ENCODE assay signal across 8 cellular contexts in the genomic region with DNA sequence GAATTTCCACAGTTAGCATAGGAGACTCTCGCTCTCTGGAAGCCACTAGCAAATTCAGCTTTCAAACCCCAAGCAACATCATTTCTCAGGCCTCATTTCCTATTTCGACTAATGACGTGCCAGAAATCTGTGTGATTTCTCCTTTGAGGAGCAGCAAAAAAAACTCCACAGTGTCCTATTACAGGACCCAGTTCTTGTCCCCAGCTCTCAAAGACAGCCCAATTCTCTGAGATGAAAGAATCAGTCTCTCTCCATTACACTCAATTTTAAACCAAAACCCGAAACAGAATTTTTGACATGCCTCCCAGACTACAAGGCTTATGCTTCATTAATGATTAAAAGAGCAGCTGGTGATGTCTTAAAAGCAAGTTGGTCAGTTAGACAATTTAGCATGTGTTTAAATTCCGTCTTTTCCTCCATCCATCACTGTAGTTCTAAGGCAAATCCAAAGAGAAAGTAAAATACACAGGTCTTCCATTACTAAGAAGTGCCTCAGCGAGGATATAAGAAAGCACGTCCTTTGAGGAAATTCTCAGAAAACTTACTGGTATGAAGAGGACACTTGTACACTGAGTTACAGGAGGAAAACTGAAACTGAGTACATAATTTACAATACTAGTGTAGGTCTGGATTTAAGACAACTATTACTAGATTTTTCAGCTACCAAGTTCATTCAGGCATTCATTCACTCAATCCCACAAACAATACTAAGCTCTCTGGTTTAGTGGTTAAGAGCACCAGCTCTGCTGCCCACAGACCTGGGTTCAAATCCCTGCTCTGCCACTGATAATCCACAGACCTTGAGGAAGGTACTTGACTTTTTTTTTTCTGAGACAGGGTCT. TPM values are rescaled to one million over a fixed set of nuclear protein-coding genes. Genes with fewer than 3 reads are reported as not detected.
DNase-seq lines count a peak whose midpoint lies in the region; ATAC-seq and TF ChIP-seq lines count a peak whose summit lies in the region.

No MANE protein-coding gene starts in this region.

- no peaks in the 10 kb centered on the region for H3K9me3 ChIP-seq in Karpas-422 (ENCODE audit: low read length)

- no peaks in the 10 kb centered on the region for H3K79me2 ChIP-seq in Karpas-422 (ENCODE audit: low read length)

- no peak overlapping the region for H3K9ac ChIP-seq in Karpas-422 (ENCODE audit: low read length)

- peak overlapping the region; percentile 78 for H3K4me3 Mint-ChIP-seq in activated T-cell treated with anti-CD3 and anti-CD28 coated beads, Interleukin-2, amount 50 U/mL, for 24 hours

- H3K4me1 Mint-ChIP-seq in activated T-cell treated with anti-CD3 and anti-CD28 coated beads, Interleukin-2, amount 50 U/mL, for 24 hours (ENCODE audit: low read depth): peaks cover 76% of the 10 kb centered on the region

- no peak for TF ChIP-seq EP300 in Ishikawa (IDR thresholded peaks at IDR 0.05; ENCODE audit: borderline replicate concordance)

- no peak overlapping the region for H3K4me2 ChIP-seq in Karpas-422 (ENCODE audit: low read depth, low read length, poor library complexity, severe bottlenecking)

- DNase-seq in activated T-cell treated with anti-CD3 and anti-CD28 coated beads, Interleukin-2, amount 50 U/mL, for 24 hours: no peak
- no peak for DNase-seq in activated T-cell treated with anti-CD3 and anti-CD28 coated beads, Interleukin-2, amount 50 U/mL, for 1 hour
- peak; percentile 49 for DNase-seq in choroid plexus epithelial cell (ENCODE audit: low read depth)
- peak; percentile 57 for DNase-seq in myocyte (ENCODE audit: low read depth)
- no peak for DNase-seq in Karpas-422

- H3K36me3 ChIP-seq in Karpas-422 (ENCODE audit: insufficient read depth, low read length): no peaks in the 10 kb centered on the region

- peaks cover 6% of the 10 kb centered on the region for H3K9me3 Mint-ChIP-seq in activated T-cell treated with anti-CD3 and anti-CD28 coated beads, Interleukin-2, amount 50 U/mL, for 24 hours

- no peaks in the 10 kb centered on the region for H3K4me1 ChIP-seq in Karpas-422 (ENCODE audit: low read length)

- ATAC-seq in GM21529 (IDR thresholded peaks at IDR 0.05; ENCODE audit: unreplicated experiment) (no peak), HG03442 (IDR thresholded peaks at IDR 0.05; ENCODE audit: unreplicated experiment) (no peak)

- H3K27ac Mint-ChIP-seq in activated T-cell treated with anti-CD3 and anti-CD28 coated beads, Interleukin-2, amount 50 U/mL, for 24 hours: peak overlapping the region; percentile 100

- no peaks in the 10 kb centered on the region for H3K27me3 ChIP-seq in Karpas-422 (ENCODE audit: low read length)

- no peaks in the 10 kb centered on the region for H3K27me3 Mint-ChIP-seq in activated T-cell treated with anti-CD3 and anti-CD28 coated beads, Interleukin-2, amount 50 U/mL, for 24 hours

- 0 out of 2 replicates have a peak, but pooled peaks cover 3% of the 10 kb centered on the region for H4K20me1 ChIP-seq in Karpas-422 (ENCODE audit: insufficient read depth, low read depth, low read length)

- no peak overlapping the region for H3K27ac ChIP-seq in Karpas-422 (ENCODE audit: low read length)

- H3K9me2 ChIP-seq in Karpas-422 (replicated peaks; ENCODE audit: insufficient read depth, low read length): no peaks in the 10 kb centered on the region

- H2AFZ ChIP-seq in Karpas-422 (ENCODE audit: low read length): no peak overlapping the region

- H3K36me3 Mint-ChIP-seq in activated T-cell treated with anti-CD3 and anti-CD28 coated beads, Interleukin-2, amount 50 U/mL, for 24 hours (ENCODE audit: low read depth): peaks cover 14% of the 10 kb centered on the region

- TF ChIP-seq RAD21 in Ishikawa (IDR thresholded peaks at IDR 0.05; ENCODE audit: low read depth): no peak

- no peak for TF ChIP-seq CTCF in choroid plexus epithelial cell (conservative IDR thresholded peaks at IDR 0.05; ENCODE audit: low read depth, low read length)

- H3K4me3 ChIP-seq in choroid plexus epithelial cell (ENCODE audit: low read depth, low read length) (peak overlapping the region; percentile 16), Karpas-422 (ENCODE audit: low read length) (no peak overlapping the region)

TF ChIP-seq in Ishikawa, 13 proteins besides CTCF, POLR2A, EP300 and RAD21:
- no peak for TF ChIP-seq TAF1 (IDR thresholded peaks at IDR 0.05; ENCODE audit: low read depth)
- 0 out of 2 replicates have a peak, but pooled peaks have one; percentile 8 for TF ChIP-seq TEAD4 (IDR thresholded peaks at IDR 0.05)
- no peak for TF ChIP-seq YY1 (IDR thresholded peaks at IDR 0.05; ENCODE audit: low read depth)

RNA-seq across cellular contexts. Expression of a gene that starts 12.5 kb away (rescaled TPM):
- total RNA-seq in myocyte: 100 and 178 TPM in 2 replicates
- polyA plus RNA-seq in myocyte (2012): 104 TPM
- 6.0 and 6.4 TPM in 2 replicates for total RNA-seq in Karpas-422 (2014; rRNA removed; shearing (Covaris generic); ENCODE audit: low replicate concordance)

RNA-seq across cellular contexts. Expression of a gene that starts 12.9 kb away (rescaled TPM):
- 1.0 and 1.6 TPM in 2 replicates for total RNA-seq in myocyte
- 5.2 TPM for polyA plus RNA-seq in myocyte (2012)
- total RNA-seq in Karpas-422 (2014; rRNA removed; shearing (Covaris generic); ENCODE audit: low replicate concordance): 4.5 TPM in 1 of 2 replicates, not detected in the other

Comparison
In these comparisons a context has a peak if more than half of its experiments do, and no peak if none do; other contexts are left out.
1. DNase-seq: peak in choroid plexus epithelial cell (single experiment) and myocyte (single experiment); none in activated T-cell treated with anti-CD3 and anti-CD28 coated beads, Interleukin-2, amount 50 U/mL, for 24 hours (single experiment), activated T-cell treated with anti-CD3 and anti-CD28 coated beads, Interleukin-2, amount 50 U/mL, for 1 hour (single experiment) and Karpas-422 (single experiment).
2. RNA of a gene that starts 12.5 kb away (total RNA-seq): 100 to 178 TPM in myocyte; 6.0 to 6.4 TPM in Karpas-422; every median in the first group is over 10 times any median in the second.